13 cellular contexts compared by ENCODE assay signal in genomic region chr13:99057310-99057975, GRCh38.
DNase-seq lines count a peak whose midpoint lies in the region; TF ChIP-seq lines count a peak whose summit lies in the region.
"Had no signal": no experiment of that assay in that cellular context is flagged by ENCODE, and none has a peak within 500 bp of the region (broad histone marks: within the 10 kb centered on the region; RNA-seq: fewer than 3 reads in every experiment).

No MANE protein-coding gene starts in this region.

- 79% methylated on average over 4 of the region's 4 CpGs for WGBS in esophagus muscularis mucosa

- no peaks in the 10 kb centered on the region for H3K27me3 Mint-ChIP-seq in progenitor cell of endocrine pancreas
- H3K27me3 Mint-ChIP-seq: activated naive CD8-positive, alpha-beta T cell treated with anti-CD3 and anti-CD28 coated beads for 36 hours had no signal

- H3K27ac ChIP-seq in esophagus muscularis mucosa (replicated peaks in 1 of 4) = peak overlapping the region; percentile 75 to 83 (median 80)
- H3K27ac ChIP-seq in muscle layer of colon (ENCODE audit: low read depth, low read length) = peak overlapping the region; percentile 35
- H3K27ac ChIP-seq: hepatocyte had no signal

- H3K4me3 Mint-ChIP-seq in progenitor cell of endocrine pancreas (ENCODE audit: low read depth) = no peak overlapping the region
- H3K4me3 Mint-ChIP-seq: activated naive CD8-positive, alpha-beta T cell treated with anti-CD3 and anti-CD28 coated beads for 36 hours; dendritic cell treated with granulocyte-macrophage colony-stimulating factor and Interleukin-4, amounts not matched to agents 40 ng/mL and 50 ng/mL, for 4 days had no signal

- intact Hi-C loops in esophagus muscularis mucosa (cut with DNase I) = no loop called here

- peak; percentile 64 for DNase-seq in AG10803 (ENCODE audit: low read depth)
- peak; percentile 10 for DNase-seq in OCI-M1 (lab: John Stamatoyannopoulos, UW)
- no peak for DNase-seq in esophagus muscularis mucosa (ENCODE audit: extremely low spot score)
- no peak for DNase-seq in GOT3 (lab: John Stamatoyannopoulos, UW)
- no peak for DNase-seq in progenitor cell of endocrine pancreas (ENCODE audit: low spot score, unreplicated experiment)
- no peak for DNase-seq in pons (ENCODE audit: low spot score)
- DNase-seq in foreskin melanocyte = no peak
- DNase-seq: activated naive CD8-positive, alpha-beta T cell treated with anti-CD3 and anti-CD28 coated beads for 36 hours; DND-41; MV-4-11 had no signal

- H3K4me3 ChIP-seq in AG10803 (ENCODE audit: low read length) (no peak overlapping the region), esophagus muscularis mucosa (no peak overlapping the region), muscle layer of colon (ENCODE audit: low read depth in 1 of 2, low read length in 2 of 2) (no peak overlapping the region)
- H3K4me3 ChIP-seq: hepatocyte had no signal

- no peak for TF ChIP-seq EP300 in esophagus muscularis mucosa (IDR thresholded peaks at IDR 0.05)

- H3K27ac Mint-ChIP-seq in progenitor cell of endocrine pancreas = no peak overlapping the region
- H3K27ac Mint-ChIP-seq: activated naive CD8-positive, alpha-beta T cell treated with anti-CD3 and anti-CD28 coated beads for 36 hours; dendritic cell treated with granulocyte-macrophage colony-stimulating factor and Interleukin-4, amounts not matched to agents 40 ng/mL and 50 ng/mL, for 4 days had no signal

- H3K4me1 ChIP-seq in esophagus muscularis mucosa = peaks cover 48 to 100% (median 99%) of the 10 kb centered on the region in 4 donors
- peaks cover 92% of the 10 kb centered on the region for H3K4me1 ChIP-seq in muscle layer of colon (ENCODE audit: insufficient read depth, low read length)

- H3K36me3 Mint-ChIP-seq in progenitor cell of endocrine pancreas (ENCODE audit: insufficient read depth) = no peaks in the 10 kb centered on the region

- H3K4me1 Mint-ChIP-seq in progenitor cell of endocrine pancreas (ENCODE audit: low read depth) = peaks cover 9% of the 10 kb centered on the region

- TF ChIP-seq CTCF in AG10803 (conservative IDR thresholded peaks at IDR 0.05; ENCODE audit: low read length) (no peak), esophagus muscularis mucosa (IDR thresholded peaks at IDR 0.05) (no peak), progenitor cell of endocrine pancreas (IDR thresholded peaks at IDR 0.05; ENCODE audit: unreplicated experiment) (no peak)

- H3K36me3 ChIP-seq in esophagus muscularis mucosa (no peaks in the 10 kb centered on the region), muscle layer of colon (ENCODE audit: insufficient read depth, low read length) (no peaks in the 10 kb centered on the region)

- no peak for TF ChIP-seq POLR2A in esophagus muscularis mucosa (IDR thresholded peaks at IDR 0.05; ENCODE audit: low read depth)

- no peaks in the 10 kb centered on the region for H3K9me3 Mint-ChIP-seq in progenitor cell of endocrine pancreas (ENCODE audit: low read depth)
- H3K9me3 Mint-ChIP-seq: activated naive CD8-positive, alpha-beta T cell treated with anti-CD3 and anti-CD28 coated beads for 36 hours; dendritic cell treated with granulocyte-macrophage colony-stimulating factor and Interleukin-4, amounts not matched to agents 40 ng/mL and 50 ng/mL, for 4 days had no signal

- H3K27me3 ChIP-seq in esophagus muscularis mucosa (no peaks in the 10 kb centered on the region), muscle layer of colon (ENCODE audit: control insufficient read depth in 1 of 2, insufficient read depth in 2 of 2, low read length in 2 of 2) (no peaks in the 10 kb centered on the region)
- H3K27me3 ChIP-seq: hepatocyte had no signal

- H3K9me3 ChIP-seq in esophagus muscularis mucosa (no peaks in the 10 kb centered on the region), muscle layer of colon (ENCODE audit: low read length) (no peaks in the 10 kb centered on the region)

- H3K9ac ChIP-seq in muscle layer of colon (ENCODE audit: low read length) = no peak overlapping the region

Comparison
In these comparisons a context has a peak if more than half of its experiments do, and no peak if none do; other contexts are left out.
1. DNase-seq: peak in AG10803 (single experiment) and OCI-M1 (single experiment); none in esophagus muscularis mucosa (single experiment), GOT3 (single experiment), progenitor cell of endocrine pancreas (single experiment), pons (single experiment) and foreskin melanocyte (single experiment).